Comparison of ENCODE assay signal across 16 cellular contexts in genomic region chr20:4513720-4514119, GRCh38.
DNase-seq lines count a peak whose midpoint lies in the region; ATAC-seq and TF ChIP-seq lines count a peak whose summit lies in the region.
"Had no signal": no experiment of that assay in that cellular context is flagged by ENCODE, and none has a peak within 500 bp of the region (broad histone marks: within the 10 kb centered on the region; RNA-seq: fewer than 3 reads in every experiment).

No MANE protein-coding gene starts in this region.

- H3K27ac ChIP-seq in SK-N-SH (ENCODE audit: low read depth in 2 of 2, low read length in 1 of 2), result peak overlapping the region in 1 of 2 experiments; percentile 93; a peak in 2 of 4 replicates
- H3K27ac ChIP-seq in left lung, result no peak overlapping the region
- no peak overlapping the region for H3K27ac ChIP-seq in transverse colon
- H3K27ac ChIP-seq: gastroesophageal sphincter, skin epidermis had no signal

- intact Hi-C loops in left lung (cut with DNase I) (no loop called here), transverse colon (cut with DNase I; ENCODE audit: low total_unique reads) (no loop called here)

- peak in 1 of 2 experiments; percentile 47; a peak in 1 of 4 replicates for TF ChIP-seq EP300 in SK-N-SH (IDR thresholded peaks at IDR 0.05; ENCODE audit: borderline replicate concordance in 1 of 2, low read depth in 1 of 2, low read length in 1 of 2)
- no peak for TF ChIP-seq EP300 in transverse colon (IDR thresholded peaks at IDR 0.05; ENCODE audit: low read depth)

- no peak overlapping the region for H2AFZ ChIP-seq in SK-N-SH (ENCODE audit: low read depth)

- H3K4me2 ChIP-seq in SK-N-SH, result no peak overlapping the region

- H3F3A ChIP-seq in SK-N-SH (replicated peaks; ENCODE audit: insufficient read depth), result peaks cover 31% of the 10 kb centered on the region

- TF ChIP-seq POLR2A in transverse colon (IDR thresholded peaks at IDR 0.05), result no peak

- CTCF ChIA-PET in SK-N-SH (lab: Yijun Ruan, JAX), result no interaction called here

- in situ Hi-C loops in transverse colon (cut with MboI; ENCODE audit: low pct_ligation_motif_present in 1 of 4, low pct_unique_long_range_greater_than_20kb in 1 of 4, low sequenced_read_pairs in 3 of 4), result no loop called here

- no peak for TF ChIP-seq CTCF in HFF-Myc (IDR thresholded peaks at IDR 0.05; ENCODE audit: low read depth, low read length, missing control alignments)
- TF ChIP-seq CTCF in SK-N-SH (IDR thresholded peaks at IDR 0.05), result no peak
- no peak for TF ChIP-seq CTCF in left lung (IDR thresholded peaks at IDR 0.05)
- no peak for TF ChIP-seq CTCF in transverse colon (IDR thresholded peaks at IDR 0.05)

- DNase-seq in HFF-Myc (ENCODE audit: extremely low read depth, low read depth) (peak; percentile 57), SK-N-SH (no peak), fibroblast of peridontal ligament (ENCODE audit: extremely low read depth) (peak; percentile 69), smooth muscle cell of the brain vasculature (ENCODE audit: low read depth, low spot score) (peak; percentile 70), retina (no peak), left lung (no peak), transverse colon (no peak)
- DNase-seq: left colon; naive thymus-derived CD8-positive, alpha-beta T cell; NCI-H1436; NCI-H510A; Right ventricle myocardium superior had no signal

- H3K4me3 ChIP-seq in HFF-Myc (replicated peaks; ENCODE audit: low read depth, low read length), result no peak overlapping the region
- no peak overlapping the region for H3K4me3 ChIP-seq in SK-N-SH (ENCODE audit: low read depth in 2 of 2, low read length in 1 of 2)
- H3K4me3 ChIP-seq in left lung, result no peak overlapping the region
- no peak overlapping the region for H3K4me3 ChIP-seq in transverse colon
- H3K4me3 ChIP-seq: gastroesophageal sphincter, skin epidermis had no signal

- peak overlapping the region; percentile 45 for H3K9ac ChIP-seq in SK-N-SH

- H3K9me3 ChIP-seq in SK-N-SH, result 0 out of 2 replicates have a peak, but pooled peaks cover 6% of the 10 kb centered on the region
- H3K9me3 ChIP-seq in left lung, result no peaks in the 10 kb centered on the region
- no peaks in the 10 kb centered on the region for H3K9me3 ChIP-seq in transverse colon
- H3K9me3 ChIP-seq: gastroesophageal sphincter had no signal

- no peaks in the 10 kb centered on the region for H3K9me2 ChIP-seq in SK-N-SH

- ATAC-seq in left lung, result no peak
- ATAC-seq: activated naive CD4-positive, alpha-beta T cell treated with anti-CD3 and anti-CD28 coated beads, Interleukin-2, amount 50 U/mL, for 72 hours; gastroesophageal sphincter; HepG2; left colon; naive thymus-derived CD8-positive, alpha-beta T cell had no signal

- POLR2A ChIA-PET in SK-N-SH (lab: Yijun Ruan, JAX), result no interaction called here

- no peaks in the 10 kb centered on the region for H3K36me3 ChIP-seq in SK-N-SH (replicated peaks in 1 of 2; ENCODE audit: control insufficient read depth in 1 of 2, insufficient read depth in 2 of 2, low read length in 1 of 2)
- H3K36me3 ChIP-seq in left lung, result no peaks in the 10 kb centered on the region
- H3K36me3 ChIP-seq in transverse colon, result no peaks in the 10 kb centered on the region
- H3K36me3 ChIP-seq: gastroesophageal sphincter had no signal

- no peaks in the 10 kb centered on the region for H3K79me2 ChIP-seq in SK-N-SH (ENCODE audit: insufficient read depth)

- no peaks in the 10 kb centered on the region for H3K27me3 ChIP-seq in SK-N-SH (ENCODE audit: insufficient read depth)
- peaks cover 0 to 3% of the 10 kb centered on the region in 2 donors for H3K27me3 ChIP-seq in left lung
- no peaks in the 10 kb centered on the region for H3K27me3 ChIP-seq in transverse colon

- no peak for TF ChIP-seq RAD21 in SK-N-SH (IDR thresholded peaks at IDR 0.05; ENCODE audit: low read length)

- no peaks in the 10 kb centered on the region for H4K20me1 ChIP-seq in SK-N-SH (ENCODE audit: insufficient read depth)

- H3K4me1 ChIP-seq in SK-N-SH (ENCODE audit: control insufficient read depth in 1 of 2, insufficient read depth in 2 of 2, low read depth in 1 of 2, low read length in 1 of 2) (peaks cover 0 to 18% of the 10 kb centered on the region in 2 experiments; a peak in 2 of 4 replicates), left lung (no peaks in the 10 kb centered on the region), transverse colon (no peaks in the 10 kb centered on the region)
- H3K4me1 ChIP-seq: gastroesophageal sphincter had no signal

TF ChIP-seq in SK-N-SH, 30 proteins besides CTCF, POLR2A, EP300 and RAD21:
- TF ChIP-seq, protein P1, sequence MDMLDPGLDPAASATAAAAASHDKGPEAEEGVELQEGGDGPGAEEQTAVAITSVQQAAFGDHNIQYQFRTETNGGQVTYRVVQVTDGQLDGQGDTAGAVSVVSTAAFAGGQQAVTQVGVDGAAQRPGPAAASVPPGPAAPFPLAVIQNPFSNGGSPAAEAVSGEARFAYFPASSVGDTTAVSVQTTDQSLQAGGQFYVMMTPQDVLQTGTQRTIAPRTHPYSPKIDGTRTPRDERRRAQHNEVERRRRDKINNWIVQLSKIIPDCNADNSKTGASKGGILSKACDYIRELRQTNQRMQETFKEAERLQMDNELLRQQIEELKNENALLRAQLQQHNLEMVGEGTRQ (IDR thresholded peaks at IDR 0.05; ENCODE audit: borderline replicate concordance, low read depth, low read length), result no peak
- peak; percentile 67 for TF ChIP-seq JUND (IDR thresholded peaks at IDR 0.05)
- peak; percentile 93 for TF ChIP-seq NFIC (IDR thresholded peaks at IDR 0.05; ENCODE audit: borderline replicate concordance)
- peak; percentile 70; the same call in 1 of the 2 replicates for TF ChIP-seq FOSL2 (IDR thresholded peaks at IDR 0.05; ENCODE audit: borderline replicate concordance, low read depth)
- TF ChIP-seq POLR2AphosphoS5 (IDR thresholded peaks at IDR 0.05; ENCODE audit: low read depth, low read length), result peak; percentile 31; the same call in 1 of the 2 replicates
- TF ChIP-seq ELF1 (IDR thresholded peaks at IDR 0.05), result no peak
- TF ChIP-seq TCF12 (IDR thresholded peaks at IDR 0.05), result peak; percentile 76
- no peak for TF ChIP-seq GATA2 (CRISPR knock-in tag; IDR thresholded peaks at IDR 0.05)
- TF ChIP-seq, protein P2, sequence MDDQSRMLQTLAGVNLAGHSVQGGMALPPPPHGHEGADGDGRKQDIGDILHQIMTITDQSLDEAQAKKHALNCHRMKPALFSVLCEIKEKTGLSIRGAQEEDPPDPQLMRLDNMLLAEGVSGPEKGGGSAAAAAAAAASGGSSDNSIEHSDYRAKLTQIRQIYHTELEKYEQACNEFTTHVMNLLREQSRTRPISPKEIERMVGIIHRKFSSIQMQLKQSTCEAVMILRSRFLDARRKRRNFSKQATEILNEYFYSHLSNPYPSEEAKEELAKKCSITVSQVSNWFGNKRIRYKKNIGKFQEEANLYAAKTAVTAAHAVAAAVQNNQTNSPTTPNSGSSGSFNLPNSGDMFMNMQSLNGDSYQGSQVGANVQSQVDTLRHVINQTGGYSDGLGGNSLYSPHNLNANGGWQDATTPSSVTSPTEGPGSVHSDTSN (IDR thresholded peaks at IDR 0.05), result peak; percentile 70

Comparison
In these comparisons a context has a peak if more than half of its experiments do, and no peak if none do; other contexts are left out.
1. DNase-seq: peak in HFF-Myc (single experiment), fibroblast of peridontal ligament (single experiment) and smooth muscle cell of the brain vasculature (single experiment); none in SK-N-SH (single experiment), retina (single experiment), left lung (0 of 2) and transverse colon (single experiment).